ENCODE assay signal across 12 cellular contexts in the genomic region with DNA sequence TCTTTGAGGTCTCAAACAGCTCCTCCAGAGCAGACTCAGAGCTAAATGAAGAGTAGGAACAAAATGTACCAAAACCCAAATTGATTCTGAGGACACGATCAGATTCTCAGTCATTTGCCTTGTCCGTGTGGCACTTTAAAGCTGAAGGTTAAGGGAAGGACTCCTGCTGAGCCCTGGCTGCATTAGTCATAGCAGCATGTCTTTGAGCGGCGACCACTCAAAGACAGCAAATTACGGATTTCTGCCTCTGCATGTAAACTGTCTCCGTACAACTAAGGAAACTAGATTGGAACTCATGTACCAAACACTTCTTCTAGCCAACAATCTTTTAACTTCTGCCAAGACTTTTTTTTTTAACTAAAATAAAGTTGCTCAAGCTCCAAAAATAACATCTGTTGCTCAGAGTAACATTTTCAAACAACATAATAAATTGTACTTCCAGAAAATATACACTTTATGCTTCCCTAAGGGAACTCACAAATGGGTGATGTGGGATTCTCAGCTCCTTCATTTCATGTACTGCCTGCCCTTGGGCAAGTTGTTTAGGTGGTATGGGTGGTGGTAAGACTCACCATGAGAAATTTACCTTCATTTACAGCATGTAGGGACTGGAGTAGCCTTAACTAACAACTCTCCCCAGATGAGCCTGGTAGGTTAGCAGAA. TPM values are rescaled to one million over a fixed set of nuclear protein-coding genes. Genes with fewer than 3 reads are reported as not detected.
DNase-seq lines count a peak whose midpoint lies in the region; ATAC-seq, FAIRE-seq and TF ChIP-seq lines count a peak whose summit lies in the region.
"Had no signal": no experiment of that assay in that cellular context is flagged by ENCODE, and none has a peak within 500 bp of the region (broad histone marks: within the 10 kb centered on the region; RNA-seq: fewer than 3 reads in every experiment).

No MANE protein-coding gene starts in this region.

- H3K27me3 ChIP-seq in adrenal gland (no peaks in the 10 kb centered on the region), parathyroid adenoma (ENCODE audit: control insufficient read depth, insufficient read depth, low read length) (no peaks in the 10 kb centered on the region)

- H3K4me3 ChIP-seq in A549 (no peak overlapping the region), adrenal gland (peak overlapping the region in 2 of 4 donors; percentile 15 to 50), parathyroid adenoma (ENCODE audit: low read depth, low read length) (no peak overlapping the region)

- H3K79me2 ChIP-seq in parathyroid adenoma = no peaks in the 10 kb centered on the region

- WGBS in A549 (ENCODE audit: missing lambda C conversion rate) = 8% methylated on average over 6 of the region's 6 CpGs
- WGBS in adrenal gland, 4 donors = 23 to 35% (median 25%) methylated on average over 6 of the region's 6 CpGs

- H3K27ac ChIP-seq in A549 = peak overlapping the region; percentile 36 to 38; a peak in 4 of 6 replicates
- H3K27ac ChIP-seq in adrenal gland = peak overlapping the region; percentile 13 to 83 (median 82)
- peak overlapping the region; percentile 75 for H3K27ac ChIP-seq in parathyroid adenoma
- H3K27ac ChIP-seq: epithelial cell of prostate had no signal

- no peaks in the 10 kb centered on the region for H3K9me3 ChIP-seq in A549
- H3K9me3 ChIP-seq in adrenal gland (replicated peaks in 1 of 3) = no peaks in the 10 kb centered on the region
- no peaks in the 10 kb centered on the region for H3K9me3 ChIP-seq in parathyroid adenoma (ENCODE audit: control insufficient read depth, low read length)

- H3K36me3 ChIP-seq in adrenal gland (replicated peaks in 1 of 2) = no peaks in the 10 kb centered on the region
- H3K36me3 ChIP-seq in parathyroid adenoma (ENCODE audit: control insufficient read depth, insufficient read depth, low read length) = no peaks in the 10 kb centered on the region

- no peak for TF ChIP-seq EP300 in A549 (IDR thresholded peaks at IDR 0.05)

- CTCF ChIA-PET in A549 (lab: Yijun Ruan, JAX) = interaction anchor here (1.2 to 2.1 kb wide), 3 partner anchors 12 to 56 kb away, joined by 4 to 9 read pairs (median 7); partner anchors contain the start of gene RERG

- no peak overlapping the region for H3K9ac ChIP-seq in parathyroid adenoma

- POLR2A ChIA-PET in A549 (lab: Yijun Ruan, JAX) = no interaction called here

- ATAC-seq in A549 (peak; percentile 33 to 51; a peak in 3 of 6 replicates), Right ventricle myocardium superior (ENCODE audit: poor library complexity) (peak; percentile 81), HG02870 (IDR thresholded peaks at IDR 0.05; ENCODE audit: unreplicated experiment) (no peak)
- no peak for ATAC-seq in stimulated activated naive CD8-positive, alpha-beta T cell treated with anti-CD3 and anti-CD28 coated beads, Interleukin-15, Interleukin-2, amounts not matched to agents 100 U/mL and 50 U/mL, for 24 hours

- no peak for TF ChIP-seq CTCF in A549 (IDR thresholded peaks at IDR 0.05)
- no peak for TF ChIP-seq CTCF in adrenal gland (IDR thresholded peaks at IDR 0.05)
- TF ChIP-seq CTCF in parathyroid adenoma (IDR thresholded peaks at IDR 0.05) = no peak

- FAIRE-seq in A549 (lab: Jason Lieb, UNC) = no peak

- no peak for TF ChIP-seq RAD21 in A549 (conservative IDR thresholded peaks at IDR 0.05 in 1 of 2, IDR thresholded peaks at IDR 0.05 in 1 of 2)

- peak in 1 of 2 experiments; percentile 4 for DNase-seq in A549 (ENCODE audit: low read depth in 1 of 2, low spot score in 1 of 2)
- peak; percentile 42 to 76 (median 61) for DNase-seq in adrenal gland
- no peak for DNase-seq in Right ventricle myocardium superior
- no peak for DNase-seq in NCI-H187 (lab: John Stamatoyannopoulos, UW)
- DNase-seq in SW480 (ENCODE audit: low spot score) = no peak
- no peak for DNase-seq in stimulated activated naive CD8-positive, alpha-beta T cell treated with anti-CD3 and anti-CD28 coated beads, Interleukin-15, Interleukin-2, amounts not matched to agents 100 U/mL and 50 U/mL, for 24 hours
- DNase-seq: activated CD4-positive, CD25-positive, alpha-beta regulatory T cell treated with anti-CD3 and anti-CD28 coated beads, Interleukin-2, amount 50 U/mL, for 72 hours; GDM1; NCI-H2081 treated with DMSO at 0.1 percent for 48 hours had no signal

- H3K4me2 ChIP-seq in A549 (peak overlapping the region; percentile 58), parathyroid adenoma (ENCODE audit: low read length) (no peak overlapping the region)

- TF ChIP-seq POLR2A in A549 (IDR thresholded peaks at IDR 0.05; ENCODE audit: low read length) (no peak), adrenal gland (IDR thresholded peaks at IDR 0.05) (peak in 1 of 2 donors; percentile 56)

- H3K4me1 ChIP-seq in A549 (peaks cover 38% of the 10 kb centered on the region), adrenal gland (replicated peaks in 1 of 2) (peaks cover 40 to 63% of the 10 kb centered on the region in 2 donors), parathyroid adenoma (peaks cover 28% of the 10 kb centered on the region)

- H2AFZ ChIP-seq in parathyroid adenoma = no peak overlapping the region

- intact Hi-C loops in adrenal gland (cut with DNase I) (loop anchor here in 1 of 2 donors (10.0 kb wide), 1 partner anchor 50 kb away; no protein-coding TSS in a partner anchor), Right ventricle myocardium superior (cut with DNase I) (no loop called here)

TF ChIP-seq in A549, 52 proteins besides CTCF, POLR2A, EP300 and RAD21 (continues in another document):
- TF ChIP-seq ATOH8 (CRISPR knock-in tag; IDR thresholded peaks at IDR 0.05; ENCODE audit: low read depth) = no peak
- TF ChIP-seq RNF2 (IDR thresholded peaks at IDR 0.05; ENCODE audit: borderline replicate concordance, low read depth) = no peak
- TF ChIP-seq, protein P1, sequence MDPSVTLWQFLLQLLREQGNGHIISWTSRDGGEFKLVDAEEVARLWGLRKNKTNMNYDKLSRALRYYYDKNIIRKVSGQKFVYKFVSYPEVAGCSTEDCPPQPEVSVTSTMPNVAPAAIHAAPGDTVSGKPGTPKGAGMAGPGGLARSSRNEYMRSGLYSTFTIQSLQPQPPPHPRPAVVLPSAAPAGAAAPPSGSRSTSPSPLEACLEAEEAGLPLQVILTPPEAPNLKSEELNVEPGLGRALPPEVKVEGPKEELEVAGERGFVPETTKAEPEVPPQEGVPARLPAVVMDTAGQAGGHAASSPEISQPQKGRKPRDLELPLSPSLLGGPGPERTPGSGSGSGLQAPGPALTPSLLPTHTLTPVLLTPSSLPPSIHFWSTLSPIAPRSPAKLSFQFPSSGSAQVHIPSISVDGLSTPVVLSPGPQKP (IDR thresholded peaks at IDR 0.05; ENCODE audit: low read depth, low read length) = no peak
- no peak for TF ChIP-seq REST (IDR thresholded peaks at IDR 0.05)
- TF ChIP-seq HEYL (CRISPR knock-in tag; IDR thresholded peaks at IDR 0.05) = no peak
- no peak for TF ChIP-seq EHMT2 (IDR thresholded peaks at IDR 0.05; ENCODE audit: low read depth)
- TF ChIP-seq HES2 (IDR thresholded peaks at IDR 0.05) = no peak

RNA-seq across cellular contexts. Expression of gene RERG, which starts 56.1 kb away (rescaled TPM):
- polyA plus RNA-seq in A549 (2011; rRNA removed) (0.44 and 0.48 TPM in 2 replicates), A549 (2017; fragmentation: RNase III; extraction: RNeasy Plus Mini Kit Qiagen cat#74134 plus additional on column Dnase treatment) (0.46 to 0.79 TPM (median 0.66 TPM) in 3 replicates), adrenal gland (10 to 100 TPM; 33.5 to 47.9 (median 39.3) TPM)
- polyA plus RNA-seq in A549 (2012; cell fraction: cytosol; rRNA removed) = 0.05 and 0.09 TPM in 2 replicates
- 0.04 TPM in 1 of 2 replicates, not detected in the other for polyA plus RNA-seq in A549 (2012; cell fraction: nucleus; rRNA removed)
- polyA minus RNA-seq in A549 (2011; rRNA and poly(A)+ RNA removed) = 1.5 TPM in 1 of 2 replicates, not detected in the other
- total RNA-seq in adrenal gland (100 to 1,000 TPM in 3 of 8 donors, 10 to 100 TPM in 5; 20.4 to 146 (median 87.9) TPM), Right ventricle myocardium superior (4.1 TPM)

Comparison
In these comparisons a context has a peak if more than half of its experiments do, and no peak if none do; other contexts are left out.
1. ATAC-seq: peak in A549 (2 of 2) and Right ventricle myocardium superior (single experiment); none in HG02870 (single experiment) and stimulated activated naive CD8-positive, alpha-beta T cell treated with anti-CD3 and anti-CD28 coated beads, Interleukin-15, Interleukin-2, amounts not matched to agents 100 U/mL and 50 U/mL, for 24 hours (single experiment).
2. DNase-seq: peak in adrenal gland (7 of 7); none in Right ventricle myocardium superior (single experiment), NCI-H187 (0 of 2), SW480 (single experiment) and stimulated activated naive CD8-positive, alpha-beta T cell treated with anti-CD3 and anti-CD28 coated beads, Interleukin-15, Interleukin-2, amounts not matched to agents 100 U/mL and 50 U/mL, for 24 hours (single experiment).
3. Peak in every context shown above with its lines, with median percentiles within 50 percentile points of each other: H3K27ac ChIP-seq.